In the genomic region with DNA sequence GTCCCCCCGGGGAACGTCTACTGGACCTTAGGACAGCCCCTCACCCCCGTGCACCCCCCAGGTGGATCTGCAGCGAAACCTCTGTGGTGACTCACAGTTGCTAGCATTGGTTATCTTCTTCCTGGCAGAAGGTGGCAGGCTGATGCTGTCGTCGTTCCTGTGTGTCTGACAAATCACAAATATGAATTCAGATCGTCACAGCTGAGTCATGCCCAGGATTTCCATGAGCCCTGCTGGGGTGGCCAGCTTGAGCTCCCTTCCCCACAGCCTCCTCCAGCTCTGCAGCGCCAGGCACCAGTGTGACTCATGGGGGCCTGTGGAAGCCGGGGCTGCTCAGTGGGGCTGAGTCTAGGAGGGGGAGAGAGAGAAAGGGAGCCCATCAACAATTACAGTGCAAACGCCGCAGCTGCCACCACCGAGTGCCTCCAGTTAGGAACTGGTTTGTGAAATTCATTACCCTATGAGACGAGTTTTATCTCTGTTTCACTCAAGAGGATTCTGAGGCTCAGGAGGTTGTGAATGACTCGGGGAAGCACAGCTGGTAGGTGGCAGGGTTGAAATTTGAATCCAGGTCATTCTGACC, we compare ENCODE assay signal across 8 cellular contexts.
DNase-seq lines count a peak whose midpoint lies in the region; ATAC-seq lines count a peak whose summit lies in the region.

No MANE protein-coding gene starts in this region.

- H3K27me3 Mint-ChIP-seq in activated CD8-positive, alpha-beta memory T cell treated with anti-CD3 and anti-CD28 coated beads, Interleukin-2, amount 10 ng/mL, durations not matched to agents 7 days and 5 days, result peaks cover 2% of the 10 kb centered on the region

- ATAC-seq in GM19328 (IDR thresholded peaks at IDR 0.05; ENCODE audit: unreplicated experiment), result peak; percentile 33
- peak; percentile 52 for ATAC-seq in HG03460 (IDR thresholded peaks at IDR 0.05; ENCODE audit: unreplicated experiment)
- ATAC-seq in activated CD8-positive, alpha-beta memory T cell treated with anti-CD3 and anti-CD28 coated beads, Interleukin-2, amount 10 ng/mL, durations not matched to agents 7 days and 5 days, result peak; percentile 79

- DNase-seq in AML-193 (lab: John Stamatoyannopoulos, UW) (peak; percentile 63 to 64), NCI-H748 (lab: John Stamatoyannopoulos, UW; ENCODE audit: unreplicated experiment) (peak; percentile 84)
- peak; percentile 93 for DNase-seq in activated CD8-positive, alpha-beta memory T cell treated with anti-CD3 and anti-CD28 coated beads, Interleukin-2, amount 10 ng/mL, durations not matched to agents 7 days and 5 days
- DNase-seq in stimulated activated CD8-positive, alpha-beta memory T cell treated with anti-CD3 and anti-CD28 coated beads, Interleukin-2, amount 100 ng/mL, for 1 hour (ENCODE audit: low read depth in 2 of 2), result peak; percentile 77 to 80

- H3K4me3 Mint-ChIP-seq in activated CD8-positive, alpha-beta memory T cell treated with anti-CD3 and anti-CD28 coated beads, Interleukin-2, amount 10 ng/mL, durations not matched to agents 7 days and 5 days, result peak overlapping the region; percentile 87

- H3K36me3 Mint-ChIP-seq in activated CD8-positive, alpha-beta memory T cell treated with anti-CD3 and anti-CD28 coated beads, Interleukin-2, amount 10 ng/mL, durations not matched to agents 7 days and 5 days, result no peaks in the 10 kb centered on the region

- WGBS in mesodermal cell (ENCODE audit: insufficient coverage in 2 of 2), 2 experiments, result 3 to 17% methylated on average over 6 to 11 of the region's 14 CpGs

- no peaks in the 10 kb centered on the region for H3K36me3 ChIP-seq in endocrine pancreas (ENCODE audit: control insufficient read depth, insufficient read depth, low read length)
- H3K36me3 ChIP-seq in mesodermal cell (ENCODE audit: control insufficient read depth, insufficient read depth, low read length), result no peaks in the 10 kb centered on the region

- CTCF ChIA-PET in activated CD8-positive, alpha-beta memory T cell treated with anti-CD3 and anti-CD28 coated beads, Interleukin-2, amount 10 ng/mL, durations not matched to agents 7 days and 5 days (lab: Charles Lee), result interaction anchor here (0.7 to 3.1 kb wide), 25 partner anchors 8 to 407 kb away, joined by 3 to 14 read pairs (median 4); partner anchors contain the start of gene VPS26C

- H3K4me3 ChIP-seq in endocrine pancreas (ENCODE audit: control insufficient read depth, insufficient read depth, low read length) (peak overlapping the region; percentile 56), mesodermal cell (ENCODE audit: extremely low read depth, insufficient read depth, low read length, poor library complexity, severe bottlenecking) (peak overlapping the region; percentile 39)

- peak overlapping the region; percentile 100 for H3K9ac ChIP-seq in endocrine pancreas (ENCODE audit: control insufficient read depth, insufficient read depth, low read length)

- H3K4me1 ChIP-seq in endocrine pancreas (ENCODE audit: control insufficient read depth, insufficient read depth, low read length) (no peaks in the 10 kb centered on the region), mesodermal cell (ENCODE audit: control insufficient read depth, insufficient read depth, low read length, poor library complexity, severe bottlenecking) (peaks cover 11% of the 10 kb centered on the region)

- H3K9me3 ChIP-seq in endocrine pancreas (ENCODE audit: control insufficient read depth, low read length) (no peaks in the 10 kb centered on the region), mesodermal cell (ENCODE audit: control insufficient read depth, low read length) (peaks cover 7% of the 10 kb centered on the region)

- peak overlapping the region; percentile 99 for H3K27ac Mint-ChIP-seq in activated CD8-positive, alpha-beta memory T cell treated with anti-CD3 and anti-CD28 coated beads, Interleukin-2, amount 10 ng/mL, durations not matched to agents 7 days and 5 days

- H3K27ac ChIP-seq in mesodermal cell (ENCODE audit: low read depth, low read length, severe bottlenecking), result peak overlapping the region; percentile 98

- H3K27me3 ChIP-seq in endocrine pancreas (ENCODE audit: control insufficient read depth, insufficient read depth, low read length), result no peaks in the 10 kb centered on the region

- H3K9me3 Mint-ChIP-seq in activated CD8-positive, alpha-beta memory T cell treated with anti-CD3 and anti-CD28 coated beads, Interleukin-2, amount 10 ng/mL, durations not matched to agents 7 days and 5 days (ENCODE audit: low read depth), result no peaks in the 10 kb centered on the region

- H3K4me1 Mint-ChIP-seq in activated CD8-positive, alpha-beta memory T cell treated with anti-CD3 and anti-CD28 coated beads, Interleukin-2, amount 10 ng/mL, durations not matched to agents 7 days and 5 days, result peaks cover 22% of the 10 kb centered on the region

Comparison
In these comparisons a context has a peak if more than half of its experiments do, and no peak if none do; other contexts are left out.
1. Peak in every context shown above with its lines: DNase-seq, ATAC-seq, H3K4me3 ChIP-seq and H3K27ac ChIP-seq.